11 cellular contexts compared by ENCODE assay signal in genomic region chr2:69083126-69083733, GRCh38.
DNase-seq lines count a peak whose midpoint lies in the region; ATAC-seq and TF ChIP-seq lines count a peak whose summit lies in the region.
"Had no signal": no experiment of that assay in that cellular context is flagged by ENCODE, and none has a peak within 500 bp of the region (broad histone marks: within the 10 kb centered on the region; RNA-seq: fewer than 3 reads in every experiment).

No MANE protein-coding gene starts in this region.

- H3K36me3 ChIP-seq in endodermal cell (ENCODE audit: control insufficient read depth, insufficient read depth, low read length) (peaks cover 17% of the 10 kb centered on the region), muscle layer of duodenum (ENCODE audit: control insufficient read depth in 1 of 2, insufficient read depth in 2 of 2, low read length in 2 of 2) (peaks cover 0 to 10% of the 10 kb centered on the region in 2 donors)

- H3K4me1 ChIP-seq in endodermal cell (ENCODE audit: control insufficient read depth, insufficient read depth, low read length) (no peaks in the 10 kb centered on the region), muscle layer of duodenum (ENCODE audit: control insufficient read depth in 1 of 2, insufficient read depth in 2 of 2, low read length in 2 of 2) (peaks cover 7 to 23% of the 10 kb centered on the region in 2 donors)

- H3K4me1 Mint-ChIP-seq in endodermal cell = peaks cover 17% of the 10 kb centered on the region

- ATAC-seq in HG02588 (IDR thresholded peaks at IDR 0.05; ENCODE audit: unreplicated experiment) = no peak

- H3K27me3 ChIP-seq in endodermal cell (ENCODE audit: control insufficient read depth, insufficient read depth, low read length, poor library complexity, severe bottlenecking) = no peaks in the 10 kb centered on the region
- H3K27me3 ChIP-seq in muscle layer of duodenum (ENCODE audit: low read depth, low read length) = no peaks in the 10 kb centered on the region

- WGBS in endodermal cell (ENCODE audit: insufficient coverage in 1 of 2, insufficient read length in 1 of 2), 2 experiments = 99 to 100% methylated on average over 2 of the region's 2 CpGs

- H3K9me3 Mint-ChIP-seq in endodermal cell = no peaks in the 10 kb centered on the region
- H3K9me3 Mint-ChIP-seq: CD4-positive, alpha-beta T cell had no signal

- H3K27me3 Mint-ChIP-seq in endodermal cell (ENCODE audit: insufficient read depth) = no peaks in the 10 kb centered on the region

- DNase-seq in AG08396 (ENCODE audit: low spot score) = peak; percentile 22
- peak; percentile 93 for DNase-seq in NCI-H82 (lab: John Stamatoyannopoulos, UW)
- no peak for DNase-seq in endodermal cell
- DNase-seq in superior temporal gyrus (ENCODE audit: extremely low spot score) = no peak
- no peak for DNase-seq in COLO668 (lab: John Stamatoyannopoulos, UW; ENCODE audit: unreplicated experiment)
- no peak for DNase-seq in DMS153 treated with DMSO at 0.1 percent for 48 hours (lab: John Stamatoyannopoulos, UW; ENCODE audit: unreplicated experiment)
- DNase-seq: CD4-positive, alpha-beta T cell; occipital lobe; stimulated activated naive CD4-positive, alpha-beta T cell treated with Interleukin-2 at 50 U/mL for 16 hours had no signal

- peaks cover 32% of the 10 kb centered on the region for H3K36me3 Mint-ChIP-seq in endodermal cell (ENCODE audit: low read depth)

- H3K27ac Mint-ChIP-seq in endodermal cell = peak overlapping the region; percentile 68
- H3K27ac Mint-ChIP-seq: CD4-positive, alpha-beta T cell had no signal

- H3K4me3 Mint-ChIP-seq in endodermal cell = no peak overlapping the region
- H3K4me3 Mint-ChIP-seq: CD4-positive, alpha-beta T cell had no signal

- H3K4me3 ChIP-seq in endodermal cell (ENCODE audit: low read length) = no peak overlapping the region
- H3K4me3 ChIP-seq in muscle layer of duodenum (ENCODE audit: low read depth in 1 of 2, low read length in 2 of 2) = no peak overlapping the region

- H3K27ac ChIP-seq in endodermal cell (ENCODE audit: low read depth, low read length) (no peak overlapping the region), muscle layer of duodenum (ENCODE audit: low read length) (peak overlapping the region; percentile 52)

- H3K9me3 ChIP-seq in endodermal cell (ENCODE audit: control insufficient read depth, low read length) = no peaks in the 10 kb centered on the region
- H3K9me3 ChIP-seq in muscle layer of duodenum (ENCODE audit: control insufficient read depth in 1 of 2, low read length in 2 of 2) = no peaks in the 10 kb centered on the region

- H3K9ac ChIP-seq in endodermal cell (ENCODE audit: extremely low read depth, low read length, poor library complexity, severe bottlenecking) = no peak overlapping the region

- TF ChIP-seq CTCF in endodermal cell (conservative IDR thresholded peaks at IDR 0.05) = no peak

Comparison
In these comparisons a context has a peak if more than half of its experiments do, and no peak if none do; other contexts are left out.
1. DNase-seq: peak in AG08396 (single experiment) and NCI-H82 (single experiment); none in endodermal cell (single experiment), superior temporal gyrus (single experiment), COLO668 (single experiment) and DMS153 treated with DMSO at 0.1 percent for 48 hours (single experiment).